9 cellular contexts compared by ENCODE assay signal in the genomic region with DNA sequence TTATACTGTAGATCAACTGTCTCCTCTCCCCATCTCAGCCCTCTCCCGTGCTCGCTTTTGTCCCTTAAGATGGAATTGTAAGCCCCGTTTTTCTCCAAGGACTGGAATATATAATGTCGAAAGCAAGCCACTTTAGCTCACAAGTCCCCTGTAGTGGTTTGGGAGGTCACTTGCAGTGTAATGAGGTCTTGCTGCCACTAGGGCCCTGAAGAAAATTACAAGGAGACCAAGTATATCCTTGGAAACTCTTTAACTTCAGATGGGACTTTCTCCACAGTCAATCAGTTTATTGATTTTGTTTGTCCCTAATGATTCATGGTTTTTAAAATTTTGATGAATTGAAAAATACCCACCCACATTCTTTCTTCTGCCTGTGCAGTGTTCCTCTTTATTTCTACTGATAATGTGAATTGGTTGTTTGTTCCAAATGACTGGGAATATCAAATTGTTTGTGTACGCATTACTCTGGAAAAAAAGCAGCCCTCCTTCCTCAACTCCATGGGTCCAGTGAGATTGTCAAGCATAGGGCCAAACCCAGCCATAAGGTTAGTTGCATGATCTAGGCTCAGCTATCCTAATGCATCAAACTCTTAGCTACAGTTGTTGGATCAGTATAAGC.
DNase-seq lines count a peak whose midpoint lies in the region; ATAC-seq and TF ChIP-seq lines count a peak whose summit lies in the region.
"Had no signal": no experiment of that assay in that cellular context is flagged by ENCODE, and none has a peak within 500 bp of the region (broad histone marks: within the 10 kb centered on the region; RNA-seq: fewer than 3 reads in every experiment).

No MANE protein-coding gene starts in this region.

- no peaks in the 10 kb centered on the region for H3K9me2 ChIP-seq in PC-9 (ENCODE audit: insufficient read depth)

- CTCF ChIA-PET in PC-9 (lab: Charles Lee), result no interaction called here

- no peak for ATAC-seq in HG03039 (IDR thresholded peaks at IDR 0.05; ENCODE audit: unreplicated experiment)

- H3K27me3 ChIP-seq in GM06990 (replicated peaks; ENCODE audit: control insufficient read depth, insufficient read depth, low read length), result no peaks in the 10 kb centered on the region
- no peaks in the 10 kb centered on the region for H3K27me3 ChIP-seq in PC-9 (ENCODE audit: insufficient read depth, low read depth)

- TF ChIP-seq CTCF in GM06990 (IDR thresholded peaks at IDR 0.05; ENCODE audit: insufficient read depth, low read length, poor library complexity, severe bottlenecking) (peak; percentile 25), PC-9 (conservative IDR thresholded peaks at IDR 0.05) (peak; percentile 64)

- intact Hi-C loops in PC-9 (cut with micrococcal nuclease; ENCODE audit: unreplicated experiment), result no loop called here

- POLR2A ChIA-PET in PC-9 (lab: Charles Lee; ENCODE audit: unreplicated experiment), result no interaction called here

- H4K20me1 ChIP-seq in PC-9 (ENCODE audit: insufficient read depth), result no peaks in the 10 kb centered on the region

- no peak overlapping the region for H2AFZ ChIP-seq in PC-9

- no peak overlapping the region for H3K4me2 ChIP-seq in PC-9

- no peaks in the 10 kb centered on the region for H3K4me1 ChIP-seq in PC-9 (replicated peaks; ENCODE audit: insufficient read depth)

- H3K27ac ChIP-seq in PC-9, result no peak overlapping the region
- H3K27ac ChIP-seq: dorsolateral prefrontal cortex had no signal

- H3K36me3 ChIP-seq in GM06990 (ENCODE audit: control insufficient read depth, insufficient read depth, low read length) (no peaks in the 10 kb centered on the region), PC-9 (ENCODE audit: low read depth) (no peaks in the 10 kb centered on the region)

- H3K4me3 ChIP-seq in GM06990 (replicated peaks; ENCODE audit: low read depth, low read length), result no peak overlapping the region
- H3K4me3 ChIP-seq in PC-9, result no peak overlapping the region
- H3K4me3 ChIP-seq: dorsolateral prefrontal cortex had no signal

- BruUV-seq in PC-9 (replicated peaks; lab: Mats Ljungman, UMichigan), result no TSS peak

- H3K9me3 ChIP-seq in PC-9 (ENCODE audit: insufficient read depth, low read depth), result no peaks in the 10 kb centered on the region

- no peaks in the 10 kb centered on the region for H3F3A ChIP-seq in PC-9 (ENCODE audit: insufficient read depth, low read depth)

- DNase-seq in GM06990 (ENCODE audit: extremely low read depth, insufficient read length) (no peak), H4 (ENCODE audit: low spot score) (peak; percentile 15), PC-9 (peak in 1 of 2 experiments; percentile 35), islet precursor cell (peak; percentile 59), NCI-H128 (lab: John Stamatoyannopoulos, UW; ENCODE audit: unreplicated experiment) (no peak), UCSD-AML1 (lab: John Stamatoyannopoulos, UW; ENCODE audit: unreplicated experiment) (no peak)
- DNase-seq in stimulated activated CD4-positive, alpha-beta T cell treated with anti-CD3 and anti-CD28 coated beads, Interleukin-1b, Interleukin-23, amount 100 ng/mL, for 48 hours, result no peak
- DNase-seq: dorsolateral prefrontal cortex had no signal

- no peaks in the 10 kb centered on the region for H3K79me2 ChIP-seq in PC-9 (ENCODE audit: low read depth)

Comparison
In these comparisons a context has a peak if more than half of its experiments do, and no peak if none do; other contexts are left out.
1. DNase-seq: peak in H4 (single experiment) and islet precursor cell (single experiment); none in GM06990 (single experiment), NCI-H128 (single experiment), stimulated activated CD4-positive, alpha-beta T cell treated with anti-CD3 and anti-CD28 coated beads, Interleukin-1b, Interleukin-23, amount 100 ng/mL, for 48 hours (single experiment) and UCSD-AML1 (single experiment).